In genomic region chr19:20039203-20039723, GRCh38 we compare ENCODE assay signal across 1 cellular context.
A peak's percentile ranks its signal among the peaks of the same experiment; 100 is the strongest.
TF ChIP-seq lines count a peak whose summit lies in the region.

TSS of gene ZNF682 (minus strand) at chr19:20039505. CDS start at chr19:20039345, 160 bp downstream.

TF ChIP-seq in K562, 482 proteins besides CTCF, POLR2A, EP300 and RAD21 (continued from another document and continues in another):
- TF ChIP-seq ZBTB11 (CRISPR knock-in tag; IDR thresholded peaks at IDR 0.05) = peak in 1 of 3 experiments; percentile 90; a peak in 1 of 6 replicates
- no peak for TF ChIP-seq CUX1 (CRISPR knock-in tag; IDR thresholded peaks at IDR 0.05)
- no peak for TF ChIP-seq ARID2 (IDR thresholded peaks at IDR 0.05)
- TF ChIP-seq FOXO4 (CRISPR knock-in tag; IDR thresholded peaks at IDR 0.05) = no peak
- TF ChIP-seq SRSF7 (optimal IDR thresholded peaks at IDR 0.05; ENCODE audit: low read depth, low read length) = no peak
- TF ChIP-seq LARP7 (IDR thresholded peaks at IDR 0.05) = no peak
- TF ChIP-seq EWSR1 (IDR thresholded peaks at IDR 0.05; ENCODE audit: borderline replicate concordance, low read depth, partially characterized antibody) = no peak
- no peak for TF ChIP-seq NFIC (IDR thresholded peaks at IDR 0.05)
- TF ChIP-seq PBX2 (CRISPR knock-in tag; IDR thresholded peaks at IDR 0.05; ENCODE audit: low read depth) = no peak
- peak; percentile 47 for TF ChIP-seq PBX2 (tag; conservative IDR thresholded peaks at IDR 0.05; ENCODE audit: low read depth)
- no peak for TF ChIP-seq RBM39 (optimal IDR thresholded peaks at IDR 0.05; ENCODE audit: low read depth, low read length)
- TF ChIP-seq MED1 (CRISPR knock-in tag; IDR thresholded peaks at IDR 0.05; ENCODE audit: borderline replicate concordance) = no peak
- TF ChIP-seq PKNOX1 (IDR thresholded peaks at IDR 0.05) = peak; percentile 90
- no peak for TF ChIP-seq BRD4 (IDR thresholded peaks at IDR 0.05)
- no peak for TF ChIP-seq WHSC1 (IDR thresholded peaks at IDR 0.05; ENCODE audit: low read length)
- no peak for TF ChIP-seq ZNF197 (CRISPR knock-in tag; IDR thresholded peaks at IDR 0.05; ENCODE audit: low read depth)
- no peak for TF ChIP-seq BMI1 (IDR thresholded peaks at IDR 0.05; ENCODE audit: low read length)
- TF ChIP-seq ZNF311 (CRISPR knock-in tag; IDR thresholded peaks at IDR 0.05) = no peak
- TF ChIP-seq ZNF407 (IDR thresholded peaks at IDR 0.05; ENCODE audit: low read depth) = no peak
- TF ChIP-seq DNMT1 (IDR thresholded peaks at IDR 0.05) = no peak
- TF ChIP-seq, protein P1, sequence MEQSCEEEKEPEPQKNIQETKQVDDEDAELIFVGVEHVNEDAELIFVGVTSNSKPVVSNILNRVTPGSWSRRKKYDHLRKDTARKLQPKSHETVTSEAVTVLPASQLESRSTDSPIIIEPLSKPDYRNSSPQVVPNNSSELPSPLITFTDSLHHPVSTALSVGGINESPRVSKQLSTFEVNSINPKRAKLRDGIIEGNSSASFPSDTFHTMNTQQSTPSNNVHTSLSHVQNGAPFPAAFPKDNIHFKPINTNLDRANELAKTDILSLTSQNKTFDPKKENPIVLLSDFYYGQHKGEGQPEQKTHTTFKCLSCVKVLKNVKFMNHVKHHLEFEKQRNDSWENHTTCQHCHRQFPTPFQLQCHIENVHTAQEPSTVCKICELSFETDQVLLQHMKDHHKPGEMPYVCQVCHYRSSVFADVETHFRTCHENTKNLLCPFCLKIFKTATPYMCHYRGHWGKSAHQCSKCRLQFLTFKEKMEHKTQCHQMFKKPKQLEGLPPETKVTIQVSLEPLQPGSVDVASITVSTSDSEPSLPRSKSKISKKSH (CRISPR knock-in tag; IDR thresholded peaks at IDR 0.05) = no peak
- TF ChIP-seq, protein P2, sequence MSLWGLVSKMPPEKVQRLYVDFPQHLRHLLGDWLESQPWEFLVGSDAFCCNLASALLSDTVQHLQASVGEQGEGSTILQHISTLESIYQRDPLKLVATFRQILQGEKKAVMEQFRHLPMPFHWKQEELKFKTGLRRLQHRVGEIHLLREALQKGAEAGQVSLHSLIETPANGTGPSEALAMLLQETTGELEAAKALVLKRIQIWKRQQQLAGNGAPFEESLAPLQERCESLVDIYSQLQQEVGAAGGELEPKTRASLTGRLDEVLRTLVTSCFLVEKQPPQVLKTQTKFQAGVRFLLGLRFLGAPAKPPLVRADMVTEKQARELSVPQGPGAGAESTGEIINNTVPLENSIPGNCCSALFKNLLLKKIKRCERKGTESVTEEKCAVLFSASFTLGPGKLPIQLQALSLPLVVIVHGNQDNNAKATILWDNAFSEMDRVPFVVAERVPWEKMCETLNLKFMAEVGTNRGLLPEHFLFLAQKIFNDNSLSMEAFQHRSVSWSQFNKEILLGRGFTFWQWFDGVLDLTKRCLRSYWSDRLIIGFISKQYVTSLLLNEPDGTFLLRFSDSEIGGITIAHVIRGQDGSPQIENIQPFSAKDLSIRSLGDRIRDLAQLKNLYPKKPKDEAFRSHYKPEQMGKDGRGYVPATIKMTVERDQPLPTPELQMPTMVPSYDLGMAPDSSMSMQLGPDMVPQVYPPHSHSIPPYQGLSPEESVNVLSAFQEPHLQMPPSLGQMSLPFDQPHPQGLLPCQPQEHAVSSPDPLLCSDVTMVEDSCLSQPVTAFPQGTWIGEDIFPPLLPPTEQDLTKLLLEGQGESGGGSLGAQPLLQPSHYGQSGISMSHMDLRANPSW (CRISPR knock-in tag; IDR thresholded peaks at IDR 0.05) = no peak
- no peak for TF ChIP-seq TRIM24 (IDR thresholded peaks at IDR 0.05)
- TF ChIP-seq GTF2E2 (tag; IDR thresholded peaks at IDR 0.05) = no peak
- no peak for TF ChIP-seq ZNF263 (CRISPR knock-in tag; IDR thresholded peaks at IDR 0.05; ENCODE audit: borderline replicate concordance)
- no peak for TF ChIP-seq ZNF589 (CRISPR knock-in tag; IDR thresholded peaks at IDR 0.05; ENCODE audit: low read depth)
- TF ChIP-seq MAFK (IDR thresholded peaks at IDR 0.05; ENCODE audit: low read length) = no peak
- peak; percentile 49 for TF ChIP-seq GABPA (tag; conservative IDR thresholded peaks at IDR 0.05; ENCODE audit: low read depth)
